Comparison of ENCODE assay signal across 13 cellular contexts in the genomic region with DNA sequence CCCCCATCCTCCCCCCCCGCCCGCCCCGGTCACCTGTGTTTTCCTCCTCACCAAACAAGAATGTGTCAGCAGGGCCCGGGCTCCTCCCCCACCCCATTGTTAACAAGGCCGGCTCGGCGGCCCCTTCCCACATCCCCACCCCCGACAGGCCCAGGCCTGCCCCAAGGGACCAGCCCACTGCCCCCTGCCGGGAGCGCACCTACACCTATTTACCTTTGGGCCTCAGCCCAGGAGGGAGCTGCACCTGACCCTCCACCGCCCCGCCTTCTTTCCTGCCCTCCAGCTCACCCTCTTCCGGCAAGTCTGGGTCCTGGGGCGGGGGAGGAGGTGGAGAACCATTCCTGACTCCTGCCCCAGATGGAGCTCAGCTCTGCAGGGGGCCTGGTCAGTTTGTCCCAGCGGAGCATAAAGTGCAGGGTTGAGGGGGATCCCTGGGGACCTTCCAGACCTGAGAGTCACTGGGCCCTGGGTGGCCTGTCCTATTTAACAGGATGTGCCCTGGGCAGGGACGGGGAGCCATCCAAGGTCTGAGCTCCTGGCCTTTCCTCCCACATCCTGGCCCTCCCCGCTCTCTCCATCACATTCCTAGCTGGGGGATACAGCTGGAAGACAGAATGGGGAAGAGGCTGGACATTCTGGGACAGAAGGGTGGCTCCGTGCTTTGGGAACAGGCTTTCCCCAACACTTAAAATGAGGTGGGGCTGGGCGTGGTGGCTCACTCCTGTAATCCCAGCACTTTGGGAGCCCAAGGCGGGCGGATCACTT. TPM values are rescaled to one million over a fixed set of nuclear protein-coding genes. Genes with fewer than 3 reads are reported as not detected.
DNase-seq lines count a peak whose midpoint lies in the region; ATAC-seq and TF ChIP-seq lines count a peak whose summit lies in the region.
"Had no signal": no experiment of that assay in that cellular context is flagged by ENCODE, and none has a peak within 500 bp of the region (broad histone marks: within the 10 kb centered on the region; RNA-seq: fewer than 3 reads in every experiment).

No MANE protein-coding gene starts in this region.

- H3F3A ChIP-seq in GM23338 (replicated peaks; ENCODE audit: low read depth) = peaks cover 19% of the 10 kb centered on the region

- H3K36me3 Mint-ChIP-seq in GM23338 (ENCODE audit: low read depth) = no peaks in the 10 kb centered on the region
- H3K36me3 Mint-ChIP-seq in osteocyte (ENCODE audit: unreplicated experiment) = no peaks in the 10 kb centered on the region
- H3K36me3 Mint-ChIP-seq: CD8-positive, alpha-beta T cell; T-cell had no signal

- H3K9me3 Mint-ChIP-seq in GM23338 (no peaks in the 10 kb centered on the region; the same call in 2 of the 3 replicates), osteocyte (ENCODE audit: unreplicated experiment) (no peaks in the 10 kb centered on the region)
- H3K9me3 Mint-ChIP-seq: CD8-positive, alpha-beta T cell; T-cell had no signal

- H3K36me3 ChIP-seq in GM23338 (ENCODE audit: insufficient read depth) = no peaks in the 10 kb centered on the region
- H3K36me3 ChIP-seq in esophagus (ENCODE audit: control insufficient read depth in 2 of 2, insufficient read depth in 2 of 2, low read length in 1 of 2) = no peaks in the 10 kb centered on the region
- no peaks in the 10 kb centered on the region for H3K36me3 ChIP-seq in osteoblast (ENCODE audit: insufficient read depth, low read length)

- H3K27me3 ChIP-seq in GM23338 (ENCODE audit: insufficient read depth) = peaks cover 62% of the 10 kb centered on the region
- no peaks in the 10 kb centered on the region for H3K27me3 ChIP-seq in esophagus (ENCODE audit: control insufficient read depth in 1 of 2, insufficient read depth in 2 of 2, low read length in 2 of 2)
- H3K27me3 ChIP-seq in osteoblast (ENCODE audit: insufficient read depth, low read length) = peaks cover 38% of the 10 kb centered on the region

- H3K4me2 ChIP-seq in GM23338 (peak overlapping the region; percentile 91), osteoblast (ENCODE audit: insufficient read depth, low read length) (no peak overlapping the region)

- H3K27me3 Mint-ChIP-seq in GM23338 (ENCODE audit: insufficient read depth, low read depth, poor library complexity) = peaks cover 49% of the 10 kb centered on the region
- peaks cover 20% of the 10 kb centered on the region for H3K27me3 Mint-ChIP-seq in osteocyte (ENCODE audit: unreplicated experiment)
- H3K27me3 Mint-ChIP-seq: T-cell had no signal

- H3K79me2 ChIP-seq in GM23338 (replicated peaks; ENCODE audit: insufficient read depth) = no peaks in the 10 kb centered on the region
- no peaks in the 10 kb centered on the region for H3K79me2 ChIP-seq in osteoblast (ENCODE audit: insufficient read depth, low read length)

- 30 to 38% methylated on average over 21 of the region's 21 CpGs for whole genome bisulfite sequencing in esophagus, 2 donors

- H3K4me1 ChIP-seq in GM23338 (ENCODE audit: insufficient read depth) (peaks cover 69% of the 10 kb centered on the region), esophagus (ENCODE audit: control insufficient read depth in 2 of 2, insufficient read depth in 2 of 2, low read length in 1 of 2) (peaks cover 8 to 19% of the 10 kb centered on the region in 2 donors), osteoblast (ENCODE audit: insufficient read depth, low read length) (no peaks in the 10 kb centered on the region)

- TF ChIP-seq CTCF in GM23338 (conservative IDR thresholded peaks at IDR 0.05; ENCODE audit: low read depth in 2 of 2) (peak in 1 of 2 experiments; percentile 21; a peak in 1 of 4 replicates), osteoblast (IDR thresholded peaks at IDR 0.05; ENCODE audit: extremely low read depth, low read depth, low read length) (no peak), osteocyte (IDR thresholded peaks at IDR 0.05) (no peak)

- H3K4me3 ChIP-seq in GM23338 = peak overlapping the region; percentile 85
- no peak overlapping the region for H3K4me3 ChIP-seq in esophagus (ENCODE audit: low read depth in 1 of 2, low read length in 2 of 2)
- H3K4me3 ChIP-seq in osteoblast (ENCODE audit: insufficient read depth, low read length) = no peak overlapping the region

- no peak overlapping the region for H3K27ac Mint-ChIP-seq in GM23338
- H3K27ac Mint-ChIP-seq in osteocyte (ENCODE audit: unreplicated experiment) = no peak overlapping the region

- no peaks in the 10 kb centered on the region for H3K9me2 ChIP-seq in GM23338 (ENCODE audit: insufficient read depth)

- H4K20me1 ChIP-seq in GM23338 (replicated peaks; ENCODE audit: insufficient read depth) (no peaks in the 10 kb centered on the region), osteoblast (ENCODE audit: insufficient read depth, low read length) (no peaks in the 10 kb centered on the region)

- peaks cover 53% of the 10 kb centered on the region for H3K4me1 Mint-ChIP-seq in GM23338
- H3K4me1 Mint-ChIP-seq in osteocyte (ENCODE audit: unreplicated experiment) = peaks cover 4% of the 10 kb centered on the region

- ATAC-seq in GM23338 (peak; percentile 33), GM19351 (IDR thresholded peaks at IDR 0.05; ENCODE audit: unreplicated experiment) (no peak), GM21737 (IDR thresholded peaks at IDR 0.05; ENCODE audit: unreplicated experiment) (no peak)
- ATAC-seq: CD8-positive, alpha-beta T cell; T-cell had no signal

- H2AFZ ChIP-seq in GM23338 (no peak overlapping the region), osteoblast (ENCODE audit: low read length) (no peak overlapping the region)

- DNase-seq in GM23338 (ENCODE audit: low spot score) = peak; percentile 89
- DNase-seq in NCI-H2196 treated with DMSO at 0.1 percent for 48 hours (lab: John Stamatoyannopoulos, UW; ENCODE audit: unreplicated experiment) = peak; percentile 99
- peak; percentile 74 for DNase-seq in osteoblast (ENCODE audit: insufficient read length, low spot score, missing footprints)
- DNase-seq in NCI-H226 = no peak
- DNase-seq in osteocyte (ENCODE audit: extremely low spot score, unreplicated experiment) = no peak
- DNase-seq: CD8-positive, alpha-beta T cell; erythroblast; stimulated activated CD8-positive, alpha-beta memory T cell treated with anti-CD3 and anti-CD28 coated beads, Interleukin-4, amount 100 ng/mL, for 48 hours; T-cell had no signal

- no peaks in the 10 kb centered on the region for H3K9me3 ChIP-seq in esophagus (ENCODE audit: control insufficient read depth in 2 of 2, insufficient read depth in 1 of 2, low read depth in 1 of 2, low read length in 1 of 2)
- no peaks in the 10 kb centered on the region for H3K9me3 ChIP-seq in osteoblast (ENCODE audit: low read depth, low read length)

- peak overlapping the region; percentile 25 for H3K4me3 Mint-ChIP-seq in GM23338
- H3K4me3 Mint-ChIP-seq in osteocyte (ENCODE audit: unreplicated experiment) = no peak overlapping the region
- H3K4me3 Mint-ChIP-seq: CD8-positive, alpha-beta T cell had no signal

- H3K27ac ChIP-seq in GM23338 (ENCODE audit: low read depth) (peak overlapping the region; percentile 87), esophagus (ENCODE audit: low read depth in 2 of 2, low read length in 1 of 2) (peak overlapping the region; percentile 60 to 90), osteoblast (ENCODE audit: low read depth, low read length) (no peak overlapping the region)

RNA-seq across cellular contexts. Expression of gene FOXJ1, which starts 8.3 kb away (rescaled TPM):
- 8.7 and 12.3 TPM in 2 replicates for total RNA-seq in GM23338 (2014; rRNA removed; shearing (Covaris generic))
- 2.3 and 2.8 TPM in 2 replicates for polyA plus RNA-seq in GM23338 (2016; fragmentation: Nextera tagmentation; extraction: Ambion mirVana)
- polyA plus RNA-seq in esophagus = under 1 TPM; 0.33 to 0.56 TPM
- total RNA-seq in osteoblast = not detected in 2 replicates
- 0.13 TPM in 2 replicates for total RNA-seq in osteocyte
- polyA plus RNA-seq: liver had no signal

RNA-seq across cellular contexts. Expression of gene EXOC7, which starts 29.2 kb away (rescaled TPM):
- 65.9 and 75.4 TPM in 2 replicates for total RNA-seq in GM23338 (2014; rRNA removed; shearing (Covaris generic))
- 77.4 and 77.5 TPM in 2 replicates for polyA plus RNA-seq in GM23338 (2016; fragmentation: Nextera tagmentation; extraction: Ambion mirVana)
- polyA plus RNA-seq in esophagus = 10 to 100 TPM; 57.0 to 77.2 TPM
- total RNA-seq in osteoblast = 102 TPM in 2 replicates
- total RNA-seq in osteocyte = 158 and 164 TPM in 2 replicates

RNA-seq across cellular contexts. Expression of gene ZACN, which starts 53.8 kb away (rescaled TPM):
- total RNA-seq in GM23338 (2014; rRNA removed; shearing (Covaris generic)) = not detected in 2 replicates
- 0.47 and 0.82 TPM in 2 replicates for polyA plus RNA-seq in GM23338 (2016; fragmentation: Nextera tagmentation; extraction: Ambion mirVana)
- 1 to 10 TPM; 1.2 to 2.3 TPM for polyA plus RNA-seq in esophagus
- not detected in 2 replicates for total RNA-seq in osteoblast
- not detected in 2 replicates for total RNA-seq in osteocyte
- total RNA-seq: liver had no signal

RNA-seq across cellular contexts. Expression of gene GALR2, which starts 58.2 kb away (rescaled TPM):
- total RNA-seq in GM23338 (2014; rRNA removed; shearing (Covaris generic)) = 0.70 and 2.2 TPM in 2 replicates
- polyA plus RNA-seq in GM23338 (2016; fragmentation: Nextera tagmentation; extraction: Ambion mirVana) (0.50 and 0.80 TPM in 2 replicates), esophagus (under 1 TPM; 0.53 to 1.00 TPM)
- total RNA-seq in osteoblast (0.29 TPM in 1 of 2 replicates, not detected in the other), osteocyte (not detected in 2 replicates)

Comparison
In these comparisons a context has a peak if more than half of its experiments do, and no peak if none do; other contexts are left out.
1. DNase-seq: peak in GM23338 (single experiment), NCI-H2196 treated with DMSO at 0.1 percent for 48 hours (single experiment) and osteoblast (single experiment); none in NCI-H226 (single experiment) and osteocyte (single experiment).